Comparison of ENCODE assay signal across 8 cellular contexts in the genomic region with DNA sequence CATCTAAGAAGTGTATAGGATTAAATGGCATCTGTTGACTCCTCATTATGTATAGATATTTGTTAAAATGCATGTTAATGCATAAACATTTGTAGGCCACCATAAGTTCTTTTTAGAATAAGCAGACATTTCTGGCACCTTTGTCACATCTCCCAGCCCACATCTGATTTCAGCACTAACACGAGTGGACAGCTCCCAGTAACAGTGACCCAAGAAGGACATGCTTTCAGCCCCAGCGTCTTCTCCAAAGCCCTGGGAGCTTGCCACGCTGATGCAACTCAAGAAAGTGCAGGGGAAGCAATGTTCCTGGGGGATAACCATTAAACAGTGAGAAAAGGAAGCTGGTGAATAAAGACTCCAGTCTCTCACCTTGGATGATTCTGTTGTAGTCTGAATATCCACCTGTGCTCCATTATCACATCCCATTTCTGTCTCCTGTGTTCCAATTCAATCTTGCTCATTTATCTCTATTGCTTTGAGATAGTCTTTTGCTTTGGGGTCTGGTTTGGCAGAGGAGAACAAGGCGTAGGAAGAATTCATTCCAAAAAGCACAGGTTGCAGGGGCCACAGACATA.
DNase-seq lines count a peak whose midpoint lies in the region; ATAC-seq and TF ChIP-seq lines count a peak whose summit lies in the region.

No MANE protein-coding gene starts in this region.

- TF ChIP-seq CTCF in GM12865 (IDR thresholded peaks at IDR 0.05; ENCODE audit: insufficient read depth, low read depth, low read length, missing control alignments) (no peak), liver (IDR thresholded peaks at IDR 0.05; ENCODE audit: low read depth, low read length, missing input control) (no peak), HFFc6 (IDR thresholded peaks at IDR 0.05) (no peak)

- no peaks in the 10 kb centered on the region for H3K36me3 Mint-ChIP-seq in activated naive CD4-positive, alpha-beta T cell treated with anti-CD3 and anti-CD28 coated beads, Interleukin-2, amount 10 ng/mL, durations not matched to agents 7 days and 5 days
- no peaks in the 10 kb centered on the region; the same call in 1 of the 2 replicates for H3K36me3 Mint-ChIP-seq in HFFc6 (ENCODE audit: low read depth)

- H3K9ac ChIP-seq in liver (ENCODE audit: low read depth in 1 of 2, low read length in 2 of 2) = no peak overlapping the region

- TF ChIP-seq RAD21 in liver (IDR thresholded peaks at IDR 0.05) = no peak

- no peaks in the 10 kb centered on the region for H3K4me1 Mint-ChIP-seq in activated naive CD4-positive, alpha-beta T cell treated with anti-CD3 and anti-CD28 coated beads, Interleukin-2, amount 10 ng/mL, durations not matched to agents 7 days and 5 days
- H3K4me1 Mint-ChIP-seq in HFFc6 (ENCODE audit: low read depth) = no peaks in the 10 kb centered on the region

- no peaks in the 10 kb centered on the region for H3K27me3 ChIP-seq in liver (ENCODE audit: control insufficient read depth in 4 of 4, insufficient read depth in 4 of 4, low read length in 3 of 4)

- no peaks in the 10 kb centered on the region for H3K9me3 ChIP-seq in liver (ENCODE audit: control insufficient read depth in 4 of 4, low read length in 3 of 4)

- no peaks in the 10 kb centered on the region for H3K27me3 Mint-ChIP-seq in activated naive CD4-positive, alpha-beta T cell treated with anti-CD3 and anti-CD28 coated beads, Interleukin-2, amount 10 ng/mL, durations not matched to agents 7 days and 5 days
- no peaks in the 10 kb centered on the region; the same call in 1 of the 2 replicates for H3K27me3 Mint-ChIP-seq in HFFc6 (ENCODE audit: insufficient read depth)

- CTCF ChIA-PET in activated naive CD4-positive, alpha-beta T cell treated with anti-CD3 and anti-CD28 coated beads, Interleukin-2, amount 10 ng/mL, durations not matched to agents 7 days and 5 days (lab: Charles Lee) = no interaction called here

- no peaks in the 10 kb centered on the region for H3K4me1 ChIP-seq in liver (ENCODE audit: control insufficient read depth in 4 of 4, insufficient read depth in 4 of 4, low read length in 3 of 4)

- H3K36me3 ChIP-seq in liver (ENCODE audit: control insufficient read depth in 4 of 4, insufficient read depth in 3 of 4, low read depth in 1 of 4, low read length in 3 of 4) = no peaks in the 10 kb centered on the region

- H3K27ac ChIP-seq in liver (ENCODE audit: low read depth in 1 of 2, low read length in 2 of 2) = no peak overlapping the region

- H3K4me3 Mint-ChIP-seq in activated naive CD4-positive, alpha-beta T cell treated with anti-CD3 and anti-CD28 coated beads, Interleukin-2, amount 10 ng/mL, durations not matched to agents 7 days and 5 days = no peak overlapping the region
- no peak overlapping the region for H3K4me3 Mint-ChIP-seq in HFFc6

- no peaks in the 10 kb centered on the region for H3K9me3 Mint-ChIP-seq in activated naive CD4-positive, alpha-beta T cell treated with anti-CD3 and anti-CD28 coated beads, Interleukin-2, amount 10 ng/mL, durations not matched to agents 7 days and 5 days
- peaks cover 44% of the 10 kb centered on the region for H3K9me3 Mint-ChIP-seq in HFFc6

- WGBS in liver = 9% methylated on average over 4 of the region's 4 CpGs

- H3K27ac Mint-ChIP-seq in activated naive CD4-positive, alpha-beta T cell treated with anti-CD3 and anti-CD28 coated beads, Interleukin-2, amount 10 ng/mL, durations not matched to agents 7 days and 5 days = no peak overlapping the region
- H3K27ac Mint-ChIP-seq in HFFc6 = no peak overlapping the region

- ATAC-seq in HG02610 (IDR thresholded peaks at IDR 0.05; ENCODE audit: unreplicated experiment) = no peak
- ATAC-seq in GM21786 (IDR thresholded peaks at IDR 0.05; ENCODE audit: unreplicated experiment) = no peak

- DNase-seq in GM12865 (ENCODE audit: low read depth) = peak; percentile 35
- peak; percentile 2 for DNase-seq in HPDE6-E6E7 (ENCODE audit: extremely low spot score)
- peak; percentile 54 for DNase-seq in activated naive CD4-positive, alpha-beta T cell treated with anti-CD3 and anti-CD28 coated beads, Interleukin-2, amount 10 ng/mL, durations not matched to agents 7 days and 5 days
- DNase-seq in amniotic stem cell (lab: John Stamatoyannopoulos, UW) = no peak
- no peak for DNase-seq in HFFc6

- H3K4me3 ChIP-seq in GM12865 (ENCODE audit: low read depth, low read length) (no peak overlapping the region), liver (ENCODE audit: low read depth in 1 of 3, low read length in 3 of 3) (no peak overlapping the region)

TF ChIP-seq in liver, 16 proteins besides CTCF, POLR2A, EP300 and RAD21:
- no peak for TF ChIP-seq EGR1 (IDR thresholded peaks at IDR 0.05; ENCODE audit: low read depth in 2 of 2)
- TF ChIP-seq, protein P1, sequence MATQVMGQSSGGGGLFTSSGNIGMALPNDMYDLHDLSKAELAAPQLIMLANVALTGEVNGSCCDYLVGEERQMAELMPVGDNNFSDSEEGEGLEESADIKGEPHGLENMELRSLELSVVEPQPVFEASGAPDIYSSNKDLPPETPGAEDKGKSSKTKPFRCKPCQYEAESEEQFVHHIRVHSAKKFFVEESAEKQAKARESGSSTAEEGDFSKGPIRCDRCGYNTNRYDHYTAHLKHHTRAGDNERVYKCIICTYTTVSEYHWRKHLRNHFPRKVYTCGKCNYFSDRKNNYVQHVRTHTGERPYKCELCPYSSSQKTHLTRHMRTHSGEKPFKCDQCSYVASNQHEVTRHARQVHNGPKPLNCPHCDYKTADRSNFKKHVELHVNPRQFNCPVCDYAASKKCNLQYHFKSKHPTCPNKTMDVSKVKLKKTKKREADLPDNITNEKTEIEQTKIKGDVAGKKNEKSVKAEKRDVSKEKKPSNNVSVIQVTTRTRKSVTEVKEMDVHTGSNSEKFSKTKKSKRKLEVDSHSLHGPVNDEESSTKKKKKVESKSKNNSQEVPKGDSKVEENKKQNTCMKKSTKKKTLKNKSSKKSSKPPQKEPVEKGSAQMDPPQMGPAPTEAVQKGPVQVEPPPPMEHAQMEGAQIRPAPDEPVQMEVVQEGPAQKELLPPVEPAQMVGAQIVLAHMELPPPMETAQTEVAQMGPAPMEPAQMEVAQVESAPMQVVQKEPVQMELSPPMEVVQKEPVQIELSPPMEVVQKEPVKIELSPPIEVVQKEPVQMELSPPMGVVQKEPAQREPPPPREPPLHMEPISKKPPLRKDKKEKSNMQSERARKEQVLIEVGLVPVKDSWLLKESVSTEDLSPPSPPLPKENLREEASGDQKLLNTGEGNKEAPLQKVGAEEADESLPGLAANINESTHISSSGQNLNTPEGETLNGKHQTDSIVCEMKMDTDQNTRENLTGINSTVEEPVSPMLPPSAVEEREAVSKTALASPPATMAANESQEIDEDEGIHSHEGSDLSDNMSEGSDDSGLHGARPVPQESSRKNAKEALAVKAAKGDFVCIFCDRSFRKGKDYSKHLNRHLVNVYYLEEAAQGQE (IDR thresholded peaks at IDR 0.05) = peak; percentile 99
TF ChIP-seq in liver: peak in this region for 1.

Comparison
In these comparisons a context has a peak if more than half of its experiments do, and no peak if none do; other contexts are left out.
1. DNase-seq: peak in GM12865 (single experiment), HPDE6-E6E7 (single experiment) and activated naive CD4-positive, alpha-beta T cell treated with anti-CD3 and anti-CD28 coated beads, Interleukin-2, amount 10 ng/mL, durations not matched to agents 7 days and 5 days (single experiment); none in amniotic stem cell (single experiment) and HFFc6 (single experiment).